Comparison of ENCODE assay signal across 1 cellular context in genomic region chr21:28018213-28018612, GRCh38.
TF ChIP-seq lines count a peak whose summit lies in the region.

No MANE protein-coding gene starts in this region.

TF ChIP-seq in GM23338, 12 proteins besides CTCF, POLR2A, EP300 and RAD21 (continued from another document):
- no peak for TF ChIP-seq REST (IDR thresholded peaks at IDR 0.05; ENCODE audit: unreplicated experiment)
TF ChIP-seq in GM23338: peak in this region for 0.
